22 cellular contexts compared by ENCODE assay signal in the genomic region with DNA sequence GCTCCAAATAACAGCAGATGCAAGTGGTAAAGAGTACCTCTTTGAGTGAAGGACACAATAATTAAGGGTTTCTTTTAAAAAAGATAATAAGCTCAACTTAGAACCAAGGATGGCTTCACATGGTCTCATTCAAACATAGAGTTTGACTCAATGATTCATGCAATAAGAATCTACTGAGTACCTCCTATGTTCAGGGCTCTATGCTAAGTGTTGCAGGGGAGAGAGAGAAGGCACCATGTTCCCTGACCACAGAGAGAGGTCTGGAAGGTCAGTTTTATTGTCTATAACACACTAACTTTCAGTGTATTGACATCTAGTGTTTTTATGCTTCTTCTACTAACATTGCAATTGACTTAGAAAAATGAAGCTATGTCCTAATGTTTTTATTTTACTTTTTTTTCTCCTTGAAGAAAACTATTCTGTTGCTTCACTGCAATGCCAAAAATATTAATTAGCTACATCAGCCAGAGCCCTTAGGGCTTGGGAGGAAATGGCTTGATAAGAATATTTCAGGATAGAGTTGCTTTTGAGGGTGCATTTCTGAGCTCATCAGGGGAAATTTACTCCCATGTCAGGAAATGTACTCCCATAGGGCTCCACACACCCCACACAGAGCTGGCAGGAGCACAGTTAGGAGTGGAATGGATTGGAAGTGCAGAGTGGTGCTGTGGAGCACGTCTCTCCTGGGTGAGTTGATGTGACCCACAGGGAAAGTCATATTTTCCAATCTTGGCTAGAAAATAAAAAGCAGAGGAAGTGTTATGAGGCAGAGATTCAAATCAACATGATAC.
DNase-seq lines count a peak whose midpoint lies in the region; ATAC-seq, FAIRE-seq and TF ChIP-seq lines count a peak whose summit lies in the region.
"Had no signal": no experiment of that assay in that cellular context is flagged by ENCODE, and none has a peak within 500 bp of the region (broad histone marks: within the 10 kb centered on the region; RNA-seq: fewer than 3 reads in every experiment).

No MANE protein-coding gene starts in this region.

- no peak overlapping the region for H4K91ac ChIP-seq in IMR-90 (ENCODE audit: insufficient read depth, low read depth, low read length)

- H2BK20ac ChIP-seq in IMR-90 (ENCODE audit: low read depth, low read length): no peak overlapping the region

- peaks cover 3% of the 10 kb centered on the region; the same call in 1 of the 2 replicates for H3K9me1 ChIP-seq in IMR-90 (ENCODE audit: insufficient read depth, low read length)

- H3K4me2 ChIP-seq in BLaER1: peak overlapping the region; percentile 28; the same call in 1 of the 2 replicates
- H3K4me2 ChIP-seq in IMR-90 (ENCODE audit: low read depth, low read length): no peak overlapping the region

- H3K4me1 Mint-ChIP-seq in mesothelial cell of epicardium: peaks cover 14% of the 10 kb centered on the region
- H3K4me1 Mint-ChIP-seq in CD8-positive, alpha-beta memory T cell: no peaks in the 10 kb centered on the region

- H3K4me3 Mint-ChIP-seq in mesothelial cell of epicardium: no peak overlapping the region
- H3K4me3 Mint-ChIP-seq in CD8-positive, alpha-beta memory T cell: no peak overlapping the region
- H3K4me3 Mint-ChIP-seq: activated T-cell treated with anti-CD3 and anti-CD28 coated beads, Interleukin-2, amount 50 U/mL, for 4 hours; stimulated activated naive CD8-positive, alpha-beta T cell treated with anti-CD3 and anti-CD28 coated beads, Interleukin-15, Interleukin-2, amounts not matched to agents 100 ng/mL and 50 ng/mL, for 24 hours had no signal

- H4K20me1 ChIP-seq in BLaER1 (no peaks in the 10 kb centered on the region), IMR-90 (ENCODE audit: insufficient read depth, low read length) (no peaks in the 10 kb centered on the region)

- no peak for TF ChIP-seq CTCF in IMR-90 (conservative IDR thresholded peaks at IDR 0.05; ENCODE audit: low read depth, low read length)
- no peak for TF ChIP-seq CTCF in bronchial epithelial cell (IDR thresholded peaks at IDR 0.05; ENCODE audit: insufficient read depth, low read length, severe bottlenecking)
- no peak for TF ChIP-seq CTCF in mesothelial cell of epicardium (IDR thresholded peaks at IDR 0.05; ENCODE audit: unreplicated experiment)

- no peaks in the 10 kb centered on the region for H3K79me1 ChIP-seq in IMR-90 (ENCODE audit: low read depth in 1 of 2, low read length in 2 of 2)

- H2AK9ac ChIP-seq in IMR-90 (replicated peaks; ENCODE audit: low read depth, low read length, poor library complexity): no peak overlapping the region

- in situ Hi-C loops in IMR-90 (cut with MboI; ENCODE audit: low sequenced_read_pairs): no loop called here

- H3K9me3 Mint-ChIP-seq in mesothelial cell of epicardium: peaks cover 15% of the 10 kb centered on the region
- H3K9me3 Mint-ChIP-seq in CD8-positive, alpha-beta memory T cell: no peaks in the 10 kb centered on the region

- H3K4me3 ChIP-seq in BLaER1 (no peak overlapping the region), IMR-90 (ENCODE audit: insufficient read depth, low read depth, low read length) (no peak overlapping the region), bronchial epithelial cell (ENCODE audit: low read depth, low read length) (no peak overlapping the region)
- H3K4me3 ChIP-seq in CD8-positive, alpha-beta memory T cell (ENCODE audit: low read length): no peak overlapping the region
- H3K4me3 ChIP-seq: gastrocnemius medialis, right atrium auricular region, transverse colon had no signal

- dilution Hi-C loops in IMR-90 (cut with HindIII; ENCODE audit: low sequenced_read_pairs, unreplicated experiment): no loop called here

- H3K4me1 ChIP-seq in BLaER1 (0 out of 2 replicates have a peak, but pooled peaks cover 4% of the 10 kb centered on the region), IMR-90 (ENCODE audit: control insufficient read depth, insufficient read depth, low read length) (peaks cover 1% of the 10 kb centered on the region; the same call in 1 of the 2 replicates)
- no peaks in the 10 kb centered on the region for H3K4me1 ChIP-seq in CD8-positive, alpha-beta memory T cell (ENCODE audit: insufficient read depth, low read length)
- H3K4me1 ChIP-seq: gastrocnemius medialis, right atrium auricular region, transverse colon had no signal

- POLR2A ChIA-PET in IMR-90 (lab: Charles Lee; ENCODE audit: unreplicated experiment): no interaction called here
- POLR2A ChIA-PET in CD8-positive, alpha-beta memory T cell (lab: Charles Lee): no interaction called here

- no peak overlapping the region for H3K56ac ChIP-seq in IMR-90 (ENCODE audit: extremely low read depth, insufficient read depth, low read length)

- TF ChIP-seq POLR2A in IMR-90 (IDR thresholded peaks at IDR 0.05; ENCODE audit: low read depth, low read length): no peak

- no peak overlapping the region for H2AFZ ChIP-seq in IMR-90 (replicated peaks; ENCODE audit: low read length, poor library complexity)

- H3K27me3 Mint-ChIP-seq in mesothelial cell of epicardium (ENCODE audit: low read depth): no peaks in the 10 kb centered on the region
- H3K27me3 Mint-ChIP-seq in CD8-positive, alpha-beta memory T cell: peaks cover 3 to 8% of the 10 kb centered on the region in 2 donors

- H3K27me3 ChIP-seq in BLaER1 (no peaks in the 10 kb centered on the region), IMR-90 (ENCODE audit: control insufficient read depth, insufficient read depth, low read length) (no peaks in the 10 kb centered on the region), bronchial epithelial cell (ENCODE audit: control insufficient read depth, insufficient read depth, low read length) (peaks cover 1% of the 10 kb centered on the region)
- H3K27me3 ChIP-seq in CD8-positive, alpha-beta memory T cell (ENCODE audit: insufficient read depth, low read length, poor library complexity, severe bottlenecking): no peaks in the 10 kb centered on the region
- H3K27me3 ChIP-seq: gastrocnemius medialis, right atrium auricular region, transverse colon had no signal

- no peak overlapping the region for H3K4ac ChIP-seq in IMR-90 (ENCODE audit: low read depth, low read length)

- H3K9me3 ChIP-seq in BLaER1: no peaks in the 10 kb centered on the region
- H3K9me3 ChIP-seq in IMR-90 (ENCODE audit: control insufficient read depth, insufficient read depth, low read length): no peaks in the 10 kb centered on the region
- no peaks in the 10 kb centered on the region for H3K9me3 ChIP-seq in CD8-positive, alpha-beta memory T cell (ENCODE audit: low read length)
- H3K9me3 ChIP-seq: gastrocnemius medialis, right atrium auricular region, transverse colon had no signal

- no peak overlapping the region for H4K5ac ChIP-seq in IMR-90 (ENCODE audit: low read depth, low read length)

- H3K36me3 Mint-ChIP-seq in mesothelial cell of epicardium: peaks cover 13% of the 10 kb centered on the region
- no peaks in the 10 kb centered on the region for H3K36me3 Mint-ChIP-seq in CD8-positive, alpha-beta memory T cell

- BruUV-seq in IMR-90 (replicated peaks; lab: Mats Ljungman, UMichigan): no TSS peak

- peak; percentile 25 for DNase-seq in IMR-90
- peak; percentile 11 for DNase-seq in bronchial epithelial cell (ENCODE audit: low read depth)
- no peak for DNase-seq in mesothelial cell of epicardium (ENCODE audit: low spot score in 2 of 2, unreplicated experiment in 2 of 2)
- no peak for DNase-seq in HCEC 1CT
- no peak for DNase-seq in CD8-positive, alpha-beta memory T cell
- DNase-seq in NCI-H446 treated with DMSO at 0.1 percent for 48 hours (lab: John Stamatoyannopoulos, UW): no peak
- DNase-seq: ACHN; activated naive CD4-positive, alpha-beta T cell treated with Interleukin-2 at 50 U/mL for 16 hours; activated T-cell treated with anti-CD3 and anti-CD28 coated beads, Interleukin-2, amount 50 U/mL, for 4 hours; gastrocnemius medialis; GF-D8; Kasumi-1; NCI-H1092; NCI-H187 treated with DMSO at 0.1 percent for 48 hours; NCI-H82; SHP77; transverse colon had no signal

- no peak overlapping the region for H3K14ac ChIP-seq in IMR-90 (replicated peaks; ENCODE audit: low read depth, low read length)

- intact Hi-C loops in IMR-90 (cut with micrococcal nuclease): no loop called here

- no peak for TF ChIP-seq RAD21 in IMR-90 (IDR thresholded peaks at IDR 0.05; ENCODE audit: low read length)

- H4K8ac ChIP-seq in IMR-90 (ENCODE audit: low read depth in 2 of 2, low read length in 2 of 2): no peak overlapping the region

- no peak overlapping the region for H3K27ac ChIP-seq in BLaER1
- no peak overlapping the region for H3K27ac ChIP-seq in IMR-90 (ENCODE audit: insufficient read depth, low read length)
- H3K27ac ChIP-seq in CD8-positive, alpha-beta memory T cell (ENCODE audit: low read depth, low read length): no peak overlapping the region
- H3K27ac ChIP-seq: gastrocnemius medialis, right atrium auricular region, transverse colon had no signal

- ATAC-seq in IMR-90 (ENCODE audit: low read depth) (peak; percentile 48), GM21423 (IDR thresholded peaks at IDR 0.05; ENCODE audit: unreplicated experiment) (no peak)
- ATAC-seq: activated T-cell treated with anti-CD3 and anti-CD28 coated beads, Interleukin-2, amount 50 U/mL, for 4 hours; gastrocnemius medialis had no signal

- H3K9ac ChIP-seq in BLaER1: no peak overlapping the region
- no peak overlapping the region for H3K9ac ChIP-seq in IMR-90 (ENCODE audit: low read depth, low read length)

- H3K36me3 ChIP-seq in BLaER1 (no peaks in the 10 kb centered on the region), IMR-90 (ENCODE audit: control insufficient read depth, insufficient read depth, low read length) (no peaks in the 10 kb centered on the region), bronchial epithelial cell (ENCODE audit: control insufficient read depth, insufficient read depth, low read length) (no peaks in the 10 kb centered on the region)
- H3K36me3 ChIP-seq in CD8-positive, alpha-beta memory T cell (ENCODE audit: insufficient read depth, low read length): no peaks in the 10 kb centered on the region
- H3K36me3 ChIP-seq: gastrocnemius medialis, right atrium auricular region, transverse colon had no signal

- H2BK120ac ChIP-seq in IMR-90 (ENCODE audit: low read depth, low read length): no peak overlapping the region

- CTCF ChIA-PET in IMR-90 (lab: Yijun Ruan, JAX): no interaction called here
- CTCF ChIA-PET in CD8-positive, alpha-beta memory T cell (lab: Charles Lee): no interaction called here

- H2BK15ac ChIP-seq in IMR-90 (ENCODE audit: low read depth, low read length): no peak overlapping the region; the same call in 2 of the 3 replicates

- peak overlapping the region; percentile 39 for H3K27ac Mint-ChIP-seq in mesothelial cell of epicardium
- no peak overlapping the region for H3K27ac Mint-ChIP-seq in CD8-positive, alpha-beta memory T cell
- H3K27ac Mint-ChIP-seq: stimulated activated naive CD8-positive, alpha-beta T cell treated with anti-CD3 and anti-CD28 coated beads, Interleukin-15, Interleukin-2, amounts not matched to agents 100 ng/mL and 50 ng/mL, for 24 hours had no signal

- peak overlapping the region; percentile 56; the same call in 1 of the 2 replicates for H3K23ac ChIP-seq in IMR-90 (ENCODE audit: low read depth, low read length)

- no peak overlapping the region for H2AK5ac ChIP-seq in IMR-90 (ENCODE audit: low read depth, low read length)

- no CpG with 5 or more reads among the region's 1 CpG for WGBS in IMR-90 (ENCODE audit: extremely low coverage in 2 of 2, insufficient read length in 1 of 2), 2 experiments

- FAIRE-seq in bronchial epithelial cell (lab: Jason Lieb, UNC): no peak
- FAIRE-seq: TTC549 had no signal

- no peak overlapping the region for H2BK5ac ChIP-seq in IMR-90 (ENCODE audit: low read depth, low read length, poor library complexity, severe bottlenecking)

- H3K18ac ChIP-seq in IMR-90 (ENCODE audit: low read depth, low read length): no peak overlapping the region

Comparison
In these comparisons a context has a peak if more than half of its experiments do, and no peak if none do; other contexts are left out.
1. DNase-seq: peak in IMR-90 (single experiment) and bronchial epithelial cell (single experiment); none in mesothelial cell of epicardium (0 of 2), HCEC 1CT (single experiment), CD8-positive, alpha-beta memory T cell (0 of 5) and NCI-H446 treated with DMSO at 0.1 percent for 48 hours (single experiment).